In the genomic region with DNA sequence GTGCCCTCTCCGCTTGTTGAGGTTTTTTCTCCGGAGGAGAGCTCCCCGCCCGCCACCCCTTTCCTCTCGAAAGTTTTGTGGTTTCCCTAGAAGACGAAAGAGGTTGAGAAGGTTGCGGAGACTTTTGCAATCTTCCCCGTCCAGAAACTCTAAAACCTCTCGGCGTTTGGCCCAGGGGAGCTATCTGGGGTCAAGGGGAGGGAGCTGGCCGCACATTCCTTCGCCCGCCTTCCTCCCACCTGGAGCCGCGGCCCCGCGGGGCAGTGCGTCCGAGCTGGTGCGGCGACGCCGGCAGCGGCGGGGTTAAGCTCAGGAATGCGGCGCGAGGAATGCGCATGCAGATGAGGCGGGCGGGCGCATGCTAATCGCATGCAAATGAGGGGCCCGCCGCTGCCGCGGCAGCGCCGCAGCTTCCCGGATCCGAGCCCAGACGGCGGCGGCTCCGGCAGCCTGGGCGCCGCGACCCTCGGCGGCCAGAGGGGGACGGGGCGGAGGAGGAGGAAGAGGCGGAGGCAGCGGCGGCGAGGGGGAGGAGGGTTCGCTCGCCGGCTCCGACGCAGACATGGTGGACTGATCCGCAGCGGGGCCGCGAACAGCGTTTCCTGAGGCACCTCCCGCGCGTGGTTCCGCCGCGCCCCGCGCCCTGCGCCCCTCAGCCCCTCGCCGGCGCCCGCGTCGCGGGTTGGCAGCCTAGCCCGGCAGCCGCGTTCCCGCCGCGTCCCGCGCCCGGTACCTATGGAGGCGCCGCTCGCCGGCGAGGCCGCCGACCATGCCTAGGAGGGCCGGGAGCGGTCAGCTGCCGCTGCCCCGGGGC, we compare ENCODE assay signal across 1 cellular context.
A peak's percentile ranks its signal among the peaks of the same experiment; 100 is the strongest.
TF ChIP-seq lines count a peak whose summit lies in the region.

A gene (plus strand): TSS at position 535 of the 814 bp plus-strand sequence. CDS start 235 bp downstream, at position 770.

TF ChIP-seq in HepG2, 621 proteins besides CTCF, POLR2A, EP300 and RAD21 (continued from another document and continues in another):
- TF ChIP-seq, protein P1, sequence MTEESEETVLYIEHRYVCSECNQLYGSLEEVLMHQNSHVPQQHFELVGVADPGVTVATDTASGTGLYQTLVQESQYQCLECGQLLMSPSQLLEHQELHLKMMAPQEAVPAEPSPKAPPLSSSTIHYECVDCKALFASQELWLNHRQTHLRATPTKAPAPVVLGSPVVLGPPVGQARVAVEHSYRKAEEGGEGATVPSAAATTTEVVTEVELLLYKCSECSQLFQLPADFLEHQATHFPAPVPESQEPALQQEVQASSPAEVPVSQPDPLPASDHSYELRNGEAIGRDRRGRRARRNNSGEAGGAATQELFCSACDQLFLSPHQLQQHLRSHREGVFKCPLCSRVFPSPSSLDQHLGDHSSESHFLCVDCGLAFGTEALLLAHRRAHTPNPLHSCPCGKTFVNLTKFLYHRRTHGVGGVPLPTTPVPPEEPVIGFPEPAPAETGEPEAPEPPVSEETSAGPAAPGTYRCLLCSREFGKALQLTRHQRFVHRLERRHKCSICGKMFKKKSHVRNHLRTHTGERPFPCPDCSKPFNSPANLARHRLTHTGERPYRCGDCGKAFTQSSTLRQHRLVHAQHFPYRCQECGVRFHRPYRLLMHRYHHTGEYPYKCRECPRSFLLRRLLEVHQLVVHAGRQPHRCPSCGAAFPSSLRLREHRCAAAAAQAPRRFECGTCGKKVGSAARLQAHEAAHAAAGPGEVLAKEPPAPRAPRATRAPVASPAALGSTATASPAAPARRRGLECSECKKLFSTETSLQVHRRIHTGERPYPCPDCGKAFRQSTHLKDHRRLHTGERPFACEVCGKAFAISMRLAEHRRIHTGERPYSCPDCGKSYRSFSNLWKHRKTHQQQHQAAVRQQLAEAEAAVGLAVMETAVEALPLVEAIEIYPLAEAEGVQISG (CRISPR knock-in tag; IDR thresholded peaks at IDR 0.05): peak; percentile 73; the same call in 1 of the 2 replicates
- TF ChIP-seq CCAR2 (optimal IDR thresholded peaks at IDR 0.05; ENCODE audit: low read depth, low read length) (no peak), SPEN (CRISPR knock-in tag; IDR thresholded peaks at IDR 0.05; ENCODE audit: low read depth) (peak; percentile 25; the same call in 1 of the 2 replicates), NR2F6 (IDR thresholded peaks at IDR 0.05) (no peak), NR2F6 (CRISPR knock-in tag; IDR thresholded peaks at IDR 0.05) (peak; percentile 68), HNRNPL (IDR thresholded peaks at IDR 0.05; ENCODE audit: low read depth, low read length) (no peak), NCOA5 (CRISPR knock-in tag; IDR thresholded peaks at IDR 0.05) (no peak), ZNF232 (CRISPR knock-in tag; IDR thresholded peaks at IDR 0.05; ENCODE audit: borderline replicate concordance) (no peak), ARNTL (CRISPR knock-in tag; IDR thresholded peaks at IDR 0.05) (0 out of 2 replicates have a peak, but pooled peaks have one; percentile 20), ZNF83 (CRISPR knock-in tag; IDR thresholded peaks at IDR 0.05; ENCODE audit: borderline replicate concordance) (0 out of 2 replicates have a peak, but pooled peaks have one; percentile 77), KAT2B (IDR thresholded peaks at IDR 0.05; ENCODE audit: borderline replicate concordance, low read depth, low read length) (no peak), TCF7 (IDR thresholded peaks at IDR 0.05; ENCODE audit: low read depth) (no peak), HCFC1 (IDR thresholded peaks at IDR 0.05; ENCODE audit: low read depth, low read length) (peak; percentile 11; the same call in 1 of the 2 replicates), CBFB (CRISPR knock-in tag; IDR thresholded peaks at IDR 0.05) (peak; percentile 77; the same call in 1 of the 2 replicates)
- TF ChIP-seq, protein P2, sequence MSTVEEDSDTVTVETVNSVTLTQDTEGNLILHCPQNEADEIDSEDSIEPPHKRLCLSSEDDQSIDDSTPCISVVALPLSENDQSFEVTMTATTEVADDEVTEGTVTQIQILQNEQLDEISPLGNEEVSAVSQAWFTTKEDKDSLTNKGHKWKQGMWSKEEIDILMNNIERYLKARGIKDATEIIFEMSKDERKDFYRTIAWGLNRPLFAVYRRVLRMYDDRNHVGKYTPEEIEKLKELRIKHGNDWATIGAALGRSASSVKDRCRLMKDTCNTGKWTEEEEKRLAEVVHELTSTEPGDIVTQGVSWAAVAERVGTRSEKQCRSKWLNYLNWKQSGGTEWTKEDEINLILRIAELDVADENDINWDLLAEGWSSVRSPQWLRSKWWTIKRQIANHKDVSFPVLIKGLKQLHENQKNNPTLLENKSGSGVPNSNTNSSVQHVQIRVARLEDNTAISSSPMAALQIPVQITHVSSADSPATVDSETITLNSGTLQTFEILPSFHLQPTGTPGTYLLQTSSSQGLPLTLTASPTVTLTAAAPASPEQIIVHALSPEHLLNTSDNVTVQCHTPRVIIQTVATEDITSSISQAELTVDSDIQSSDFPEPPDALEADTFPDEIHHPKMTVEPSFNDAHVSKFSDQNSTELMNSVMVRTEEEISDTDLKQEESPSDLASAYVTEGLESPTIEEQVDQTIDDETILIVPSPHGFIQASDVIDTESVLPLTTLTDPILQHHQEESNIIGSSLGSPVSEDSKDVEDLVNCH (CRISPR knock-in tag; IDR thresholded peaks at IDR 0.05): no peak
- TF ChIP-seq, protein P3, sequence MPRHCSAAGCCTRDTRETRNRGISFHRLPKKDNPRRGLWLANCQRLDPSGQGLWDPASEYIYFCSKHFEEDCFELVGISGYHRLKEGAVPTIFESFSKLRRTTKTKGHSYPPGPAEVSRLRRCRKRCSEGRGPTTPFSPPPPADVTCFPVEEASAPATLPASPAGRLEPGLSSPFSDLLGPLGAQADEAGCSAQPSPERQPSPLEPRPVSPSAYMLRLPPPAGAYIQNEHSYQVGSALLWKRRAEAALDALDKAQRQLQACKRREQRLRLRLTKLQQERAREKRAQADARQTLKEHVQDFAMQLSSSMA (CRISPR knock-in tag; IDR thresholded peaks at IDR 0.05): no peak
- TF ChIP-seq, protein P4, sequence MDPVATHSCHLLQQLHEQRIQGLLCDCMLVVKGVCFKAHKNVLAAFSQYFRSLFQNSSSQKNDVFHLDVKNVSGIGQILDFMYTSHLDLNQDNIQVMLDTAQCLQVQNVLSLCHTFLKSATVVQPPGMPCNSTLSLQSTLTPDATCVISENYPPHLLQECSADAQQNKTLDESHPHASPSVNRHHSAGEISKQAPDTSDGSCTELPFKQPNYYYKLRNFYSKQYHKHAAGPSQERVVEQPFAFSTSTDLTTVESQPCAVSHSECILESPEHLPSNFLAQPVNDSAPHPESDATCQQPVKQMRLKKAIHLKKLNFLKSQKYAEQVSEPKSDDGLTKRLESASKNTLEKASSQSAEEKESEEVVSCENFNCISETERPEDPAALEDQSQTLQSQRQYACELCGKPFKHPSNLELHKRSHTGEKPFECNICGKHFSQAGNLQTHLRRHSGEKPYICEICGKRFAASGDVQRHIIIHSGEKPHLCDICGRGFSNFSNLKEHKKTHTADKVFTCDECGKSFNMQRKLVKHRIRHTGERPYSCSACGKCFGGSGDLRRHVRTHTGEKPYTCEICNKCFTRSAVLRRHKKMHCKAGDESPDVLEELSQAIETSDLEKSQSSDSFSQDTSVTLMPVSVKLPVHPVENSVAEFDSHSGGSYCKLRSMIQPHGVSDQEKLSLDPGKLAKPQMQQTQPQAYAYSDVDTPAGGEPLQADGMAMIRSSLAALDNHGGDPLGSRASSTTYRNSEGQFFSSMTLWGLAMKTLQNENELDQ (CRISPR knock-in tag; IDR thresholded peaks at IDR 0.05; ENCODE audit: borderline replicate concordance): no peak
- TF ChIP-seq, protein P5, sequence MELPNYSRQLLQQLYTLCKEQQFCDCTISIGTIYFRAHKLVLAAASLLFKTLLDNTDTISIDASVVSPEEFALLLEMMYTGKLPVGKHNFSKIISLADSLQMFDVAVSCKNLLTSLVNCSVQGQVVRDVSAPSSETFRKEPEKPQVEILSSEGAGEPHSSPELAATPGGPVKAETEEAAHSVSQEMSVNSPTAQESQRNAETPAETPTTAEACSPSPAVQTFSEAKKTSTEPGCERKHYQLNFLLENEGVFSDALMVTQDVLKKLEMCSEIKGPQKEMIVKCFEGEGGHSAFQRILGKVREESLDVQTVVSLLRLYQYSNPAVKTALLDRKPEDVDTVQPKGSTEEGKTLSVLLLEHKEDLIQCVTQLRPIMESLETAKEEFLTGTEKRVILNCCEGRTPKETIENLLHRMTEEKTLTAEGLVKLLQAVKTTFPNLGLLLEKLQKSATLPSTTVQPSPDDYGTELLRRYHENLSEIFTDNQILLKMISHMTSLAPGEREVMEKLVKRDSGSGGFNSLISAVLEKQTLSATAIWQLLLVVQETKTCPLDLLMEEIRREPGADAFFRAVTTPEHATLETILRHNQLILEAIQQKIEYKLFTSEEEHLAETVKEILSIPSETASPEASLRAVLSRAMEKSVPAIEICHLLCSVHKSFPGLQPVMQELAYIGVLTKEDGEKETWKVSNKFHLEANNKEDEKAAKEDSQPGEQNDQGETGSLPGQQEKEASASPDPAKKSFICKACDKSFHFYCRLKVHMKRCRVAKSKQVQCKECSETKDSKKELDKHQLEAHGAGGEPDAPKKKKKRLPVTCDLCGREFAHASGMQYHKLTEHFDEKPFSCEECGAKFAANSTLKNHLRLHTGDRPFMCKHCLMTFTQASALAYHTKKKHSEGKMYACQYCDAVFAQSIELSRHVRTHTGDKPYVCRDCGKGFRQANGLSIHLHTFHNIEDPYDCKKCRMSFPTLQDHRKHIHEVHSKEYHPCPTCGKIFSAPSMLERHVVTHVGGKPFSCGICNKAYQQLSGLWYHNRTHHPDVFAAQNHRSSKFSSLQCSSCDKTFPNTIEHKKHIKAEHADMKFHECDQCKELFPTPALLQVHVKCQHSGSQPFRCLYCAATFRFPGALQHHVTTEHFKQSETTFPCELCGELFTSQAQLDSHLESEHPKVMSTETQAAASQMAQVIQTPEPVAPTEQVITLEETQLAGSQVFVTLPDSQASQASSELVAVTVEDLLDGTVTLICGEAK (IDR thresholded peaks at IDR 0.05): no peak
- TF ChIP-seq, protein P5 (CRISPR knock-in tag; IDR thresholded peaks at IDR 0.05): no peak
- TF ChIP-seq, protein P6, sequence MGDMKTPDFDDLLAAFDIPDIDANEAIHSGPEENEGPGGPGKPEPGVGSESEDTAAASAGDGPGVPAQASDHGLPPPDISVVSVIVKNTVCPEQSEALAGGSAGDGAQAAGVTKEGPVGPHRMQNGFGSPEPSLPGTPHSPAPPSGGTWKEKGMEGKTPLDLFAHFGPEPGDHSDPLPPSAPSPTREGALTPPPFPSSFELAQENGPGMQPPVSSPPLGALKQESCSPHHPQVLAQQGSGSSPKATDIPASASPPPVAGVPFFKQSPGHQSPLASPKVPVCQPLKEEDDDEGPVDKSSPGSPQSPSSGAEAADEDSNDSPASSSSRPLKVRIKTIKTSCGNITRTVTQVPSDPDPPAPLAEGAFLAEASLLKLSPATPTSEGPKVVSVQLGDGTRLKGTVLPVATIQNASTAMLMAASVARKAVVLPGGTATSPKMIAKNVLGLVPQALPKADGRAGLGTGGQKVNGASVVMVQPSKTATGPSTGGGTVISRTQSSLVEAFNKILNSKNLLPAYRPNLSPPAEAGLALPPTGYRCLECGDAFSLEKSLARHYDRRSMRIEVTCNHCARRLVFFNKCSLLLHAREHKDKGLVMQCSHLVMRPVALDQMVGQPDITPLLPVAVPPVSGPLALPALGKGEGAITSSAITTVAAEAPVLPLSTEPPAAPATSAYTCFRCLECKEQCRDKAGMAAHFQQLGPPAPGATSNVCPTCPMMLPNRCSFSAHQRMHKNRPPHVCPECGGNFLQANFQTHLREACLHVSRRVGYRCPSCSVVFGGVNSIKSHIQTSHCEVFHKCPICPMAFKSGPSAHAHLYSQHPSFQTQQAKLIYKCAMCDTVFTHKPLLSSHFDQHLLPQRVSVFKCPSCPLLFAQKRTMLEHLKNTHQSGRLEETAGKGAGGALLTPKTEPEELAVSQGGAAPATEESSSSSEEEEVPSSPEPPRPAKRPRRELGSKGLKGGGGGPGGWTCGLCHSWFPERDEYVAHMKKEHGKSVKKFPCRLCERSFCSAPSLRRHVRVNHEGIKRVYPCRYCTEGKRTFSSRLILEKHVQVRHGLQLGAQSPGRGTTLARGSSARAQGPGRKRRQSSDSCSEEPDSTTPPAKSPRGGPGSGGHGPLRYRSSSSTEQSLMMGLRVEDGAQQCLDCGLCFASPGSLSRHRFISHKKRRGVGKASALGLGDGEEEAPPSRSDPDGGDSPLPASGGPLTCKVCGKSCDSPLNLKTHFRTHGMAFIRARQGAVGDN (CRISPR knock-in tag; IDR thresholded peaks at IDR 0.05): peak; percentile 30
